1 cellular context compared by ENCODE assay signal in the genomic region with DNA sequence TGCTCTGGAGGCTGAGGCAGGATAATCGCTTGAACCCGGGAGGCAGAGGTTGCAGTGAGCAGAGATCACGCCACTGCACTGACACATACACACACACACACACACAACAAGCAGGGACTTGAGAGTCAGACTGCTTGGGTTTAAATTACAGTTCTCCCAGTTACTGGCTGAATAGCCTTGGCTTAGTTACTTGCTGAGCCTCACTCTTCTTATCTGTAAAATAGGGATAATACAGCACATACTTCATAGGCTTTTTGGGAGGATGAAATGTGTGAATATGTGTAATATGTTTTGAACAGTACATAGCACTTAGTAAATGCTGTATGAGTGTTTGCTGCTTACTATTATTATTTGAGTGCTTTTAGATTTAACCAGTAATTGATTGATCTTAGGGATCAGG.
TF ChIP-seq lines count a peak whose summit lies in the region.

No MANE protein-coding gene starts in this region.

TF ChIP-seq in K562, 482 proteins besides CTCF, POLR2A, EP300 and RAD21 (continued from another document):
- TF ChIP-seq CREM (IDR thresholded peaks at IDR 0.05; ENCODE audit: low read depth) (no peak), SMARCA5 (IDR thresholded peaks at IDR 0.05) (0 out of 2 replicates have a peak, but pooled peaks have one; percentile 39), GATAD2B (IDR thresholded peaks at IDR 0.05; ENCODE audit: borderline replicate concordance) (no peak)
